ENCODE assay signal across 32 cellular contexts in the genomic region with DNA sequence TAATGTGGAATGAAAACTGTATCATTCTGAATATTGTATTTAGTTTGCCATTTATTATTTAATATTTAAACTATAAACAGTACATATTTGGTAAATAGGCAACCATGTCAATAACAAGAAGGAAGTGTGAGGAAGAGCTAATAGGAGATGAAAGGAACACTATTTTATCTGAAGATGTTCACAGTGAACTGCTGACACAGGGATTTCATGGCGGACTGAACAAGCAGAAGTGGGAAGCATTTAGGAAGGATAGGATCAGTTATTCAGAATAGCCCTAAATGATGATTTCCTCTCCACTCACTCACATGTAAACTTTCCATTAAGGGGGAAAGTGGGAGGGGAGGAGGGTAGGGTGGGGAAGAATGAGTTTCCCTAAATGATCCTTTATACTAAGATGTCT.
"Had no signal": no experiment of that assay in that cellular context is flagged by ENCODE, and none has a peak within 500 bp of the region (broad histone marks: within the 10 kb centered on the region; RNA-seq: fewer than 3 reads in every experiment).

No MANE protein-coding gene starts in this region.

- H3K27ac Mint-ChIP-seq: naive B cell; naive thymus-derived CD8-positive, alpha-beta T cell; natural killer cell treated with Interleukin-12 subunit alpha and Interleukin-12 subunit beta and Interleukin-15 and Interleukin-18, amount 100 ng/mL, for 72 hours; nephron progenitor cell; progenitor cell of endocrine pancreas; stimulated activated effector memory CD8-positive, alpha-beta T cell treated with anti-CD3 and anti-CD28 coated beads, Interleukin-12 subunit alpha, Interleukin-12 subunit beta, amount 100 ng/mL, for 72 hours; stimulated activated naive B cell treated with anti-CD40 and anti-IgM and Interleukin-4, amounts not matched to agents 10 μg/mL and 1 μg/mL and 100 μg/mL, for 72 hours; stimulated activated naive CD8-positive, alpha-beta T cell treated with anti-CD3 and anti-CD28 coated beads, Interleukin-15, Interleukin-2, amounts not matched to agents 100 ng/mL and 50 ng/mL, for 24 hours had no signal

- H3K4me3 Mint-ChIP-seq: naive B cell; naive thymus-derived CD8-positive, alpha-beta T cell; natural killer cell treated with Interleukin-12 subunit alpha and Interleukin-12 subunit beta and Interleukin-15 and Interleukin-18, amount 100 ng/mL, for 72 hours; nephron progenitor cell; neural crest cell; stimulated activated effector memory CD8-positive, alpha-beta T cell treated with anti-CD3 and anti-CD28 coated beads, Interleukin-12 subunit alpha, Interleukin-12 subunit beta, amount 100 ng/mL, for 72 hours; stimulated activated naive B cell treated with anti-CD40 and anti-IgM and Interleukin-4, amounts not matched to agents 10 μg/mL and 1 μg/mL and 100 μg/mL, for 72 hours; stimulated activated naive CD8-positive, alpha-beta T cell treated with anti-CD3 and anti-CD28 coated beads, Interleukin-15, Interleukin-2, amounts not matched to agents 100 ng/mL and 50 ng/mL, for 24 hours had no signal

- H3K79me2 ChIP-seq: parathyroid adenoma had no signal

- H3K4me1 Mint-ChIP-seq: naive B cell; naive thymus-derived CD8-positive, alpha-beta T cell; neural crest cell; stimulated activated effector memory CD8-positive, alpha-beta T cell treated with anti-CD3 and anti-CD28 coated beads, Interleukin-12 subunit alpha, Interleukin-12 subunit beta, amount 100 ng/mL, for 72 hours; stimulated activated naive B cell treated with anti-CD40 and anti-IgM and Interleukin-4, amounts not matched to agents 10 μg/mL and 1 μg/mL and 100 μg/mL, for 72 hours had no signal

- H3K36me3 ChIP-seq: ovary, spleen, stomach, thoracic aorta, thyroid gland, tibial nerve, upper lobe of left lung, vagina had no signal

- H3K36me3 Mint-ChIP-seq: naive B cell; naive thymus-derived CD8-positive, alpha-beta T cell; natural killer cell treated with Interleukin-12 subunit alpha and Interleukin-12 subunit beta and Interleukin-15 and Interleukin-18, amount 100 ng/mL, for 72 hours; stimulated activated effector memory CD8-positive, alpha-beta T cell treated with anti-CD3 and anti-CD28 coated beads, Interleukin-12 subunit alpha, Interleukin-12 subunit beta, amount 100 ng/mL, for 72 hours; stimulated activated naive B cell treated with anti-CD40 and anti-IgM and Interleukin-4, amounts not matched to agents 10 μg/mL and 1 μg/mL and 100 μg/mL, for 72 hours had no signal

- H3K4me3 ChIP-seq: ovary, psoas muscle, skin epidermis, smooth muscle cell, spleen, stomach, thoracic aorta, thyroid gland, tibial nerve, upper lobe of left lung, vagina had no signal

- H3K4me2 ChIP-seq: smooth muscle cell had no signal

- H3K27me3 Mint-ChIP-seq: natural killer cell treated with Interleukin-12 subunit alpha and Interleukin-12 subunit beta and Interleukin-15 and Interleukin-18, amount 100 ng/mL, for 72 hours; stimulated activated naive CD8-positive, alpha-beta T cell treated with anti-CD3 and anti-CD28 coated beads, Interleukin-15, Interleukin-2, amounts not matched to agents 100 ng/mL and 50 ng/mL, for 24 hours had no signal

- H3K4me1 ChIP-seq: parathyroid adenoma, psoas muscle, spleen, stomach, thyroid gland, tibial nerve, upper lobe of left lung, vagina had no signal

- H3K9me3 Mint-ChIP-seq: nephron progenitor cell, neural crest cell had no signal

- DNase-seq: naive B cell; naive thymus-derived CD8-positive, alpha-beta T cell; nephron progenitor cell; occipital lobe; ovary; posterior cingulate gyrus; psoas muscle; right cardiac atrium; spleen; stimulated activated CD4-positive, alpha-beta T cell treated with anti-CD3 and anti-CD28 coated beads, Interleukin-12 subunit alpha, Interleukin-12 subunit beta, amount 100 ng/mL, for 4 hours; stimulated activated CD4-positive, alpha-beta T cell treated with anti-CD3 and anti-CD28 coated beads, Interleukin-2, amount 100 ng/mL, for 24 hours; stimulated activated CD4-positive, alpha-beta T cell treated with anti-CD3 and anti-CD28 coated beads, Interleukin-2, amount 100 ng/mL, for 48 hours; stimulated activated CD4-positive, alpha-beta T cell treated with anti-CD3 and anti-CD28 coated beads, Interleukin-4, amount 100 ng/mL, for 24 hours; stimulated activated naive B cell treated with anti-CD40 and anti-IgM and Interleukin-4, amounts not matched to agents 10 μg/mL and 1 μg/mL and 100 μg/mL, for 72 hours; stimulated activated naive CD4-positive, alpha-beta T cell treated with Interleukin-2 at 50 U/mL for 16 hours; stomach; thyroid gland; trophoblast cell; upper lobe of left lung had no signal

- H2AFZ ChIP-seq: parathyroid adenoma had no signal

- FAIRE-seq: urothelium cell line had no signal

- H3K9ac ChIP-seq: parathyroid adenoma had no signal

- H3K9me3 ChIP-seq: ovary, psoas muscle, spleen, stomach, thoracic aorta, thyroid gland, tibial nerve, upper lobe of left lung, vagina had no signal

- ATAC-seq: naive thymus-derived CD8-positive, alpha-beta T cell; natural killer cell treated with Interleukin-12 subunit alpha and Interleukin-12 subunit beta and Interleukin-15 and Interleukin-18, amount 100 ng/mL, for 72 hours; psoas muscle; right cardiac atrium; sciatic nerve; stimulated activated effector memory CD8-positive, alpha-beta T cell treated with anti-CD3 and anti-CD28 coated beads, Interleukin-12 subunit alpha, Interleukin-12 subunit beta, amount 100 ng/mL, for 72 hours; stimulated activated naive B cell treated with anti-CD40 and anti-IgM and Interleukin-4, amounts not matched to agents 10 μg/mL and 1 μg/mL and 100 μg/mL, for 72 hours had no signal

- H3K27me3 ChIP-seq: ovary, spleen, stomach, thyroid gland, tibial nerve, upper lobe of left lung, vagina had no signal

- H3K27ac ChIP-seq: ovary, parathyroid adenoma, psoas muscle, skin epidermis, spleen, stomach, thoracic aorta, thyroid gland, tibial nerve, upper lobe of left lung, vagina had no signal
